19 cellular contexts compared by ENCODE assay signal in genomic region chr5:86807046-86807712, GRCh38.
"Had no signal": no experiment of that assay in that cellular context is flagged by ENCODE, and none has a peak within 500 bp of the region (broad histone marks: within the 10 kb centered on the region; RNA-seq: fewer than 3 reads in every experiment).

No MANE protein-coding gene starts in this region.

- H3K27me3 ChIP-seq: ascending aorta, breast epithelium, gastroesophageal sphincter, left lung, suprapubic skin had no signal

- H3K4me1 ChIP-seq: ascending aorta, breast epithelium, gastroesophageal sphincter, left lung, suprapubic skin had no signal

- H3K4me2 ChIP-seq: smooth muscle cell had no signal

- H3K27ac ChIP-seq: ascending aorta, breast epithelium, gastroesophageal sphincter, left lung, suprapubic skin, WERI-Rb-1 had no signal

- H3K9me3 ChIP-seq: ascending aorta, breast epithelium, left lung, suprapubic skin had no signal

- H3K4me3 ChIP-seq: ascending aorta, breast epithelium, gastroesophageal sphincter, left lung, smooth muscle cell, suprapubic skin had no signal

- DNase-seq: activated CD4-positive, alpha-beta memory T cell treated with anti-CD3 and anti-CD28 coated beads for 36 hours; activated CD4-positive, alpha-beta T cell treated with anti-CD3 and anti-CD28 coated beads for 36 hours; activated CD8-positive, alpha-beta memory T cell treated with anti-CD3 and anti-CD28 coated beads, Interleukin-2, amount 10 ng/mL, durations not matched to agents 7 days and 5 days; activated naive CD4-positive, alpha-beta T cell treated with anti-CD3 and anti-CD28 coated beads, Interleukin-2, amount 10 ng/mL, durations not matched to agents 7 days and 5 days; activated T-cell treated with anti-CD3 and anti-CD28 coated beads, Interleukin-2, amount 50 U/mL, for 1 hour; dermis blood vessel endothelial cell; effector memory CD8-positive, alpha-beta T cell; islet precursor cell; left lung; mammary epithelial cell; naive B cell; T1000; WERI-Rb-1 had no signal

- ATAC-seq: activated CD4-positive, alpha-beta T cell treated with anti-CD3 and anti-CD28 coated beads for 36 hours; activated CD8-positive, alpha-beta memory T cell treated with anti-CD3 and anti-CD28 coated beads, Interleukin-2, amount 10 ng/mL, durations not matched to agents 7 days and 5 days; effector memory CD8-positive, alpha-beta T cell; gastroesophageal sphincter; left lung; right cardiac atrium had no signal

- H3K36me3 ChIP-seq: ascending aorta, breast epithelium, gastroesophageal sphincter, left lung, suprapubic skin, WERI-Rb-1 had no signal
